13 cellular contexts compared by ENCODE assay signal in the genomic region with DNA sequence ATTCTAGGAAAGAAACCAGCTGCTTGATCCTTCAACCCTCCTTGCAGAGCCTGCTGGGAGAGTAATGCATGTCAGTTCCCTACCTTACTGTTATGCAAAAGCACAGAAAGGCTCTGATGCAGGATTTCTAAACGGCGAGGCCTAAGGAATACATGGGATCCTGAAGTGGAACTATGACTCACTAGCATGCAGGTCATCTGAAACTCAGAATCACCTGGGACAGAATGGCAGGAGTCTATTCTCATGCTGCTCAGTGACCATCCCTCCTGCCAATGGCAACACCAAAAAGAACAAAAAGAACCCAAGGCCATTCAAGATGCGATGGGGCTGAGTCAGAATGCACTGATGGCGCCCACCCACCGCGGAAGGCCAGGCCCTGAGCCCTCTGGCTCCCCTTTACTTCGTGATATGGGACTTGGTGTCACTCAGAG. TPM values are rescaled to one million over a fixed set of nuclear protein-coding genes. Genes with fewer than 3 reads are reported as not detected.
DNase-seq lines count a peak whose midpoint lies in the region; ATAC-seq, FAIRE-seq and TF ChIP-seq lines count a peak whose summit lies in the region.
"Had no signal": no experiment of that assay in that cellular context is flagged by ENCODE, and none has a peak within 500 bp of the region (broad histone marks: within the 10 kb centered on the region; RNA-seq: fewer than 3 reads in every experiment).

No MANE protein-coding gene starts in this region.

- H3K27me3 ChIP-seq in H9 (ENCODE audit: insufficient read depth, low read length) (no peaks in the 10 kb centered on the region), bronchial epithelial cell (ENCODE audit: control insufficient read depth, insufficient read depth, low read length) (no peaks in the 10 kb centered on the region), suprapubic skin (no peaks in the 10 kb centered on the region)
- H3K27me3 ChIP-seq: MG63 had no signal

- H3K27ac ChIP-seq in H9 (ENCODE audit: insufficient read length, low read depth, low read length), result no peak overlapping the region
- no peak overlapping the region for H3K27ac ChIP-seq in suprapubic skin
- H3K27ac ChIP-seq: prostate gland had no signal

- peaks cover 4 to 26% (median 24%) of the 10 kb centered on the region in 3 experiments; a peak in 6 of 7 replicates for H3K36me3 Mint-ChIP-seq in H9 (ENCODE audit: insufficient read depth in 1 of 3, low read depth in 3 of 3)
- peaks cover 7% of the 10 kb centered on the region for H3K36me3 Mint-ChIP-seq in neural crest cell (ENCODE audit: low read depth)

- no peak for FAIRE-seq in bronchial epithelial cell (lab: Jason Lieb, UNC)

- WGBS in H9 (ENCODE audit: extremely low coverage, insufficient read length, low lambda C conversion rate), result no CpG with 5 or more reads among the region's 7 CpGs
- 92% methylated on average over 3 of the region's 7 CpGs for WGBS in suprapubic skin

- H3K4me3 Mint-ChIP-seq in H9 (peak overlapping the region in 1 of 2 experiments; percentile 38; a peak in 1 of 5 replicates), neural crest cell (no peak overlapping the region)
- H3K4me3 Mint-ChIP-seq: activated naive CD4-positive, alpha-beta T cell treated with anti-CD3 and anti-CD28 coated beads, Interleukin-2, amount 10 ng/mL, durations not matched to agents 7 days and 5 days had no signal

- H3K27ac Mint-ChIP-seq in H9, result peak overlapping the region; percentile 80 to 93 (median 91); a peak in 6 of 7 replicates
- H3K27ac Mint-ChIP-seq in neural crest cell (ENCODE audit: unreplicated experiment), result peak overlapping the region; percentile 29

- TF ChIP-seq POLR2A in suprapubic skin (IDR thresholded peaks at IDR 0.05), result no peak

- H3K9ac ChIP-seq in H9 (ENCODE audit: extremely low read depth, insufficient read length, low read length), result no peak overlapping the region

- H3K36me3 ChIP-seq in bronchial epithelial cell (ENCODE audit: control insufficient read depth, insufficient read depth, low read length) (peaks cover 16% of the 10 kb centered on the region), suprapubic skin (peaks cover 69% of the 10 kb centered on the region)

- peaks cover 18 to 20% of the 10 kb centered on the region in 2 experiments for H3K4me1 Mint-ChIP-seq in H9
- H3K4me1 Mint-ChIP-seq in neural crest cell, result peaks cover 17% of the 10 kb centered on the region

- H2BK20ac ChIP-seq in H9 (ENCODE audit: low read depth, low read length, poor library complexity, severe bottlenecking), result no peak overlapping the region

- no peak overlapping the region for H2BK15ac ChIP-seq in H9 (ENCODE audit: low read depth, low read length)

- no peak overlapping the region for H3K4me3 ChIP-seq in GM12865 (ENCODE audit: low read depth, low read length)
- no peak overlapping the region for H3K4me3 ChIP-seq in bronchial epithelial cell (ENCODE audit: low read depth, low read length)
- no peak overlapping the region for H3K4me3 ChIP-seq in suprapubic skin
- H3K4me3 ChIP-seq: MG63, prostate gland had no signal

- H3K27me3 Mint-ChIP-seq in H9 (ENCODE audit: low read depth), result no peaks in the 10 kb centered on the region
- H3K27me3 Mint-ChIP-seq in neural crest cell (ENCODE audit: low read depth), result no peaks in the 10 kb centered on the region
- H3K27me3 Mint-ChIP-seq: activated naive CD4-positive, alpha-beta T cell treated with anti-CD3 and anti-CD28 coated beads, Interleukin-2, amount 10 ng/mL, durations not matched to agents 7 days and 5 days had no signal

- peaks cover 7% of the 10 kb centered on the region for H3K4me1 ChIP-seq in H9 (ENCODE audit: insufficient read depth, low read length)
- H3K4me1 ChIP-seq in suprapubic skin, result peaks cover 5% of the 10 kb centered on the region
- H3K4me1 ChIP-seq: prostate gland had no signal

- H3K79me2 ChIP-seq in H9 (ENCODE audit: insufficient read depth, low read length), result no peaks in the 10 kb centered on the region

- H3K23me2 ChIP-seq in H9 (ENCODE audit: insufficient read length, low read depth, low read length, poor library complexity, severe bottlenecking), result no peaks in the 10 kb centered on the region

- TF ChIP-seq CTCF in GM12865 (IDR thresholded peaks at IDR 0.05; ENCODE audit: insufficient read depth, low read depth, low read length, missing control alignments) (no peak), H9 (conservative IDR thresholded peaks at IDR 0.05) (no peak), bronchial epithelial cell (IDR thresholded peaks at IDR 0.05; ENCODE audit: insufficient read depth, low read length, severe bottlenecking) (no peak), neural crest cell (conservative IDR thresholded peaks at IDR 0.05) (no peak), suprapubic skin (IDR thresholded peaks at IDR 0.05) (no peak)

- no peak overlapping the region for H3K14ac ChIP-seq in H9 (ENCODE audit: insufficient read depth, low read length)

- H4K5ac ChIP-seq in H9 (ENCODE audit: insufficient read length, low read depth, low read length), result no peak overlapping the region

- no peaks in the 10 kb centered on the region for H3K9me3 Mint-ChIP-seq in H9
- no peaks in the 10 kb centered on the region for H3K9me3 Mint-ChIP-seq in neural crest cell
- H3K9me3 Mint-ChIP-seq: activated naive CD4-positive, alpha-beta T cell treated with anti-CD3 and anti-CD28 coated beads, Interleukin-2, amount 10 ng/mL, durations not matched to agents 7 days and 5 days had no signal

- H3K23ac ChIP-seq in H9 (ENCODE audit: insufficient read length, low read depth, low read length), result no peak overlapping the region

- H2AFZ ChIP-seq in H9 (ENCODE audit: low read length), result no peak overlapping the region

- H2BK12ac ChIP-seq in H9 (ENCODE audit: insufficient read length, low read depth, low read length), result no peak overlapping the region

- H3T11ph ChIP-seq in H9 (ENCODE audit: low read length), result no peak overlapping the region

- H2BK5ac ChIP-seq in H9 (ENCODE audit: insufficient read length, low read length), result no peak overlapping the region

- no peak for ATAC-seq in HG03439 (IDR thresholded peaks at IDR 0.05; ENCODE audit: unreplicated experiment)

- H4K8ac ChIP-seq in H9 (replicated peaks; ENCODE audit: insufficient read length, low read depth, low read length), result no peak overlapping the region

- DNase-seq in GM12865 (ENCODE audit: low read depth) (peak; percentile 39), H9 (peak; percentile 64), bronchial epithelial cell (ENCODE audit: low read depth) (peak; percentile 23), neural crest cell (ENCODE audit: low read depth, low spot score) (no peak), suprapubic skin (ENCODE audit: low spot score in 2 of 2) (no peak), NCI-H2107 treated with DMSO at 0.1 percent for 48 hours (lab: John Stamatoyannopoulos, UW; ENCODE audit: unreplicated experiment) (no peak)
- DNase-seq in stimulated activated naive CD4-positive, alpha-beta T cell treated with Interleukin-2 at 50 U/mL for 16 hours (lab: John Stamatoyannopoulos, UW), result no peak
- DNase-seq: activated CD4-positive, alpha-beta T cell treated with anti-CD3 and anti-CD28 coated beads for 1 hour; activated naive CD4-positive, alpha-beta T cell treated with anti-CD3 and anti-CD28 coated beads, Interleukin-2, amount 10 ng/mL, durations not matched to agents 7 days and 5 days; MG63; stimulated activated CD4-positive, alpha-beta T cell treated with anti-CD3 and anti-CD28 coated beads, Interleukin-4, amount 100 ng/mL, for 1 hour had no signal

- H4K91ac ChIP-seq in H9 (ENCODE audit: insufficient read length, low read depth, low read length), result no peak overlapping the region

- H2AK5ac ChIP-seq in H9 (ENCODE audit: insufficient read length, low read length), result no peak overlapping the region

- H3K4ac ChIP-seq in H9 (ENCODE audit: low read depth, low read length), result no peak overlapping the region

- H3K79me1 ChIP-seq in H9 (ENCODE audit: insufficient read depth, low read depth, low read length, poor library complexity, severe bottlenecking), result no peaks in the 10 kb centered on the region

- no peaks in the 10 kb centered on the region for H4K20me1 ChIP-seq in H9 (ENCODE audit: control insufficient read depth, insufficient read depth, insufficient read length)

- no peak for TF ChIP-seq EP300 in suprapubic skin (IDR thresholded peaks at IDR 0.05)

- H3K18ac ChIP-seq in H9 (ENCODE audit: insufficient read length, low read depth, low read length), result no peak overlapping the region

- H3K4me2 ChIP-seq in H9 (ENCODE audit: insufficient read depth, insufficient read length, low read length), result no peak overlapping the region

- no peak overlapping the region for H2BK120ac ChIP-seq in H9 (ENCODE audit: low read depth, low read length, poor library complexity, severe bottlenecking)

- no peaks in the 10 kb centered on the region for H3K9me3 ChIP-seq in H9 (ENCODE audit: control insufficient read depth, low read depth, low read length)
- no peaks in the 10 kb centered on the region for H3K9me3 ChIP-seq in suprapubic skin
- H3K9me3 ChIP-seq: MG63, prostate gland had no signal

- H3K56ac ChIP-seq in H9 (ENCODE audit: insufficient read length, low read depth, low read length), result no peak overlapping the region

RNA-seq across cellular contexts. Expression of gene TRAFD1, which starts 58.2 kb away (rescaled TPM):
- total RNA-seq in H9 (2021), result 32.0 and 32.9 TPM in 2 replicates
- 30.8 and 49.4 TPM in 2 replicates for total RNA-seq in bronchial epithelial cell
- 41.5 and 44.2 TPM in 2 replicates for total RNA-seq in neural crest cell
- total RNA-seq in suprapubic skin, result 10 to 100 TPM; 44.6 to 88.1 (median 54.6) TPM

Comparison
In these comparisons a context has a peak if more than half of its experiments do, and no peak if none do; other contexts are left out.
1. DNase-seq: peak in GM12865 (single experiment), H9 (single experiment) and bronchial epithelial cell (single experiment); none in neural crest cell (single experiment), suprapubic skin (0 of 2), stimulated activated naive CD4-positive, alpha-beta T cell treated with Interleukin-2 at 50 U/mL for 16 hours (single experiment) and NCI-H2107 treated with DMSO at 0.1 percent for 48 hours (single experiment).